15 cellular contexts compared by ENCODE assay signal in the genomic region with DNA sequence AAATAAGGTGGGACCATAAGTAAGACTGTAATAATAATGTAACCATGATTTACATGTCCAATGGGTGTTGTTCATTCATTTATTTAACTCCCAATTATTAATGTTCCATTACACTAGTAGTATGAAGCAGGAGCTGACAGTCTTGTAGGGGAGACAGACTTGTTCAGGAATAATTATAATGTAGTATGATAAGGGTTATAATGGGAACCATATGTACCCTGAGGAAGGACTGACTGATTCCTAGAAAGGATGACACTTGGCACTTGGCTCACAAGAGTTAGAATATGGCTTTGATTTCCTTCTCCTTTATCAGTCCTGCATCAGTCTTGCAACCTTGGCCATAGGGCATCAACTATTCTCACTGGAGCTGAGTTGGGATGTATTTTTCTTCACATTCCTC. TPM values are rescaled to one million over a fixed set of nuclear protein-coding genes. Genes with fewer than 3 reads are reported as not detected.
"Had no signal": no experiment of that assay in that cellular context is flagged by ENCODE, and none has a peak within 500 bp of the region (broad histone marks: within the 10 kb centered on the region; RNA-seq: fewer than 3 reads in every experiment).

No MANE protein-coding gene starts in this region.

- H3K27ac ChIP-seq: esophagus squamous epithelium, pancreas, uterus had no signal

- ATAC-seq: naive thymus-derived CD4-positive, alpha-beta T cell; pancreas; stimulated activated effector memory CD8-positive, alpha-beta T cell treated with anti-CD3 and anti-CD28 coated beads, Interleukin-12 subunit alpha, Interleukin-12 subunit beta, amount 100 ng/mL, for 72 hours had no signal

- DNase-seq: activated CD4-positive, alpha-beta T cell treated with anti-CD3 and anti-CD28 coated beads, Interleukin-2, amount 10 ng/mL, durations not matched to agents 7 days and 5 days; activated CD8-positive, alpha-beta memory T cell treated with anti-CD3 and anti-CD28 coated beads for 24 hours; activated naive CD4-positive, alpha-beta T cell; activated naive CD8-positive, alpha-beta T cell treated with anti-CD3 and anti-CD28 coated beads, Interleukin-2, amount 10 ng/mL, durations not matched to agents 7 days and 5 days; anterior cingulate cortex; esophagus squamous epithelium; foreskin melanocyte; head of caudate nucleus; immature natural killer cell; naive thymus-derived CD4-positive, alpha-beta T cell; pancreas; uterus had no signal

- H3K4me1 ChIP-seq: esophagus squamous epithelium, pancreas, uterus had no signal

- H3K36me3 ChIP-seq: esophagus squamous epithelium, pancreas, uterus had no signal

- H3K4me3 ChIP-seq: esophagus squamous epithelium, pancreas, uterus had no signal

- H3K9me3 ChIP-seq: esophagus squamous epithelium, pancreas, uterus had no signal

- H3K27me3 ChIP-seq: esophagus squamous epithelium, pancreas, uterus had no signal

RNA-seq across cellular contexts. Expression of a gene that starts 24.2 kb away (rescaled TPM):
- total RNA-seq: activated CD4-positive, alpha-beta T cell treated with anti-CD3 and anti-CD28 coated beads, Interleukin-2, amount 10 ng/mL, durations not matched to agents 7 days and 5 days; activated naive CD8-positive, alpha-beta T cell treated with anti-CD3 and anti-CD28 coated beads, Interleukin-2, amount 10 ng/mL, durations not matched to agents 7 days and 5 days; activated T-helper 1 cell treated with anti-CD3 and anti-CD28 coated beads, Interleukin-12 subunit alpha, Interleukin-12 subunit beta, Interleukin-2, Interleukin-4 antibody, amounts not matched to agents 30 ng/mL and 10 ng/mL and 1 ng/mL, durations not matched to agents 14 hours and 24 hours and 36 hours; mononuclear cell; naive thymus-derived CD4-positive, alpha-beta T cell had no signal
- polyA plus RNA-seq: immature natural killer cell; naive thymus-derived CD4-positive, alpha-beta T cell had no signal
